In genomic region chr6:15503346-15503680, GRCh38 we compare ENCODE assay signal across 1 cellular context.
TF ChIP-seq lines count a peak whose summit lies in the region.

No MANE protein-coding gene starts in this region.

TF ChIP-seq in WTC11, 78 proteins besides CTCF, POLR2A, EP300 and RAD21 (continued from another document):
- TF ChIP-seq AR (CRISPR knock-in tag; IDR thresholded peaks at IDR 0.05) (no peak), USF2 (CRISPR knock-in tag; IDR thresholded peaks at IDR 0.05) (no peak), ZNF396 (CRISPR knock-in tag; IDR thresholded peaks at IDR 0.05; ENCODE audit: borderline replicate concordance) (no peak), CREM (CRISPR knock-in tag; IDR thresholded peaks at IDR 0.05) (no peak), PRDM15 (CRISPR knock-in tag; IDR thresholded peaks at IDR 0.05) (no peak), SMAD4 (CRISPR knock-in tag; IDR thresholded peaks at IDR 0.05) (no peak), GABPB1 (CRISPR knock-in tag; IDR thresholded peaks at IDR 0.05) (no peak), MLX (CRISPR knock-in tag; IDR thresholded peaks at IDR 0.05) (no peak)
